In the genomic region with DNA sequence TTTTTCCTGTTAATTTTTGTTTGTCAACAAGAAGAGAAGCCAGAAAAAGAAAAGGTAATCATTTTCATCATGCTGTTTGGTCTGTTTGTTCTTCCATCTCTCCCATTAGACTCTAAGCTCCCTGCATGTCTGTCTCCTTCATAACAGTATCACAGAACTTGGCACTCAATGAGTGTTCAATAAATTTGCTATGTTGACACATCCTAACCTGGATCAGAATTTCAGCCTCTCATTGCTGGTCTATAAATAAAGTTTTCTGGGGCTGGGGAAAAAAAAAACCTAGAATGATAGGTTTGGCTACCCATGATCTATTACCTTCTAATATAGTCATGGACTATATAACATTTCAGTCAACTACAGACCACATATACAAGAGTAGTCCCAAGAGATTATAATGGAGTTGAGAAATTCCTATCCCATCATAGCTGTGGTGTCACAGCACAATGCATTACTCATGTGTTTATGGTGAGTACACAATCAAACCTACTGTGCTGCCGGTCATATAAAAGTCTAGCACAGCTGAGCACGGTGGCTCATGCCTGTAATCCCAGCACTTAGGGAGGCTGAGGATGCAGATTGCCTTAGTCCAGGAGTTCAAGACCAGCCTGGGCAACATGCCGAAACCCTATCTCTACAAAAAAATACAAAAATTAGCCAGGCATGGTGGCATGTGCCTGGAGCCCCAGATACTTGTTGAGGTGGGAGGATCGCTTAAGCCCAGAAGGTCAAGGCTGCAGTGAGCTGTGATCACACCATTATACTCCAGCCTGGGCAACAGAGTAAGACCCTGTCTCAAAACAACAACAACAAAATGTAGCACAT, we compare ENCODE assay signal across 13 cellular contexts. TPM values are rescaled to one million over a fixed set of nuclear protein-coding genes. Genes with fewer than 3 reads are reported as not detected.
DNase-seq lines count a peak whose midpoint lies in the region; FAIRE-seq and TF ChIP-seq lines count a peak whose summit lies in the region.
"Had no signal": no experiment of that assay in that cellular context is flagged by ENCODE, and none has a peak within 500 bp of the region (broad histone marks: within the 10 kb centered on the region; RNA-seq: fewer than 3 reads in every experiment).

No MANE protein-coding gene starts in this region.

- FAIRE-seq in RCC 7860 (lab: Jason Lieb, UNC), result no peak

- no peak for TF ChIP-seq POLR2A in esophagus muscularis mucosa (IDR thresholded peaks at IDR 0.05; ENCODE audit: low read depth)
- TF ChIP-seq POLR2A in ovary (IDR thresholded peaks at IDR 0.05), result no peak

- H3K9me3 ChIP-seq in colonic mucosa (no peaks in the 10 kb centered on the region), esophagus muscularis mucosa (no peaks in the 10 kb centered on the region), ovary (no peaks in the 10 kb centered on the region)
- H3K9me3 ChIP-seq: thoracic aorta had no signal

- intact Hi-C loops in colonic mucosa (cut with DNase I), result no loop called here
- intact Hi-C loops in esophagus muscularis mucosa (cut with DNase I), result no loop called here
- intact Hi-C loops in ovary (cut with DNase I), result loop anchor here in 1 of 4 donors (10.0 kb wide), 1 partner anchor 72 kb away; no protein-coding TSS in a partner anchor

- no peak for TF ChIP-seq EP300 in esophagus muscularis mucosa (IDR thresholded peaks at IDR 0.05)
- TF ChIP-seq EP300 in ovary (IDR thresholded peaks at IDR 0.05), result no peak

- H3K36me3 ChIP-seq in colonic mucosa (no peaks in the 10 kb centered on the region), esophagus muscularis mucosa (no peaks in the 10 kb centered on the region), ovary (no peaks in the 10 kb centered on the region)
- H3K36me3 ChIP-seq: thoracic aorta had no signal

- H3K4me1 ChIP-seq in colonic mucosa (no peaks in the 10 kb centered on the region), esophagus muscularis mucosa (peaks cover 70 to 84% (median 73%) of the 10 kb centered on the region in 4 donors), ovary (ENCODE audit: insufficient read depth) (peaks cover 11% of the 10 kb centered on the region)

- H3K4me3 ChIP-seq in skeletal muscle cell (ENCODE audit: low read depth, low read length) (no peak overlapping the region), colonic mucosa (no peak overlapping the region), esophagus muscularis mucosa (no peak overlapping the region), ovary (no peak overlapping the region)
- H3K4me3 ChIP-seq: thoracic aorta had no signal

- WGBS in esophagus muscularis mucosa, result 78% methylated on average over 4 of the region's 4 CpGs
- WGBS in ovary, 3 donors, result 63 to 71% (median 68%) methylated on average over 4 of the region's 4 CpGs

- no peak overlapping the region for H3K9ac ChIP-seq in colonic mucosa (ENCODE audit: low read depth in 2 of 2, low read length in 2 of 2)

- TF ChIP-seq CTCF in colonic mucosa (IDR thresholded peaks at IDR 0.05), result no peak
- no peak for TF ChIP-seq CTCF in esophagus muscularis mucosa (IDR thresholded peaks at IDR 0.05)
- TF ChIP-seq CTCF in ovary (IDR thresholded peaks at IDR 0.05), result no peak

- no peaks in the 10 kb centered on the region for H3K27me3 ChIP-seq in colonic mucosa
- H3K27me3 ChIP-seq in esophagus muscularis mucosa, result no peaks in the 10 kb centered on the region
- H3K27me3 ChIP-seq in ovary, result no peaks in the 10 kb centered on the region

- no peak overlapping the region for H3K27ac ChIP-seq in colonic mucosa
- no peak overlapping the region for H3K27ac ChIP-seq in esophagus muscularis mucosa (replicated peaks in 1 of 4)
- H3K27ac ChIP-seq in ovary, result no peak overlapping the region
- H3K27ac ChIP-seq: thoracic aorta had no signal

- peak; percentile 88 for DNase-seq in H4 (ENCODE audit: low spot score)
- DNase-seq in RCC 7860 (ENCODE audit: low spot score), result peak; percentile 46
- DNase-seq in fibroblast of gingiva (ENCODE audit: low read depth), result peak; percentile 92
- peak; percentile 98 for DNase-seq in skeletal muscle cell (ENCODE audit: low read depth)
- DNase-seq in GDM1 (lab: John Stamatoyannopoulos, UW), result no peak
- no peak for DNase-seq in colonic mucosa
- DNase-seq in esophagus muscularis mucosa (ENCODE audit: extremely low spot score), result no peak
- no peak for DNase-seq in ovary
- DNase-seq: activated CD8-positive, alpha-beta memory T cell treated with anti-CD3 and anti-CD28 coated beads, Interleukin-2, amount 10 ng/mL, durations not matched to agents 7 days and 5 days; cerebellar nuclear complex; left cardiac atrium; NCI-H2029 treated with DMSO at 0.1 percent for 48 hours had no signal

RNA-seq across cellular contexts. Expression of a gene that starts 5.9 kb away (rescaled TPM):
- total RNA-seq in H4 (2014; rRNA removed; shearing (Covaris generic)), result 8.1 and 11.5 TPM in 2 replicates
- total RNA-seq in colonic mucosa, result 10 to 100 TPM; 11.9 to 16.2 TPM
- 10 to 100 TPM; 37.1 to 57.2 (median 47.4) TPM for total RNA-seq in esophagus muscularis mucosa
- total RNA-seq in ovary, result 10 to 100 TPM; 23.2 to 60.7 (median 50.9) TPM
- 10 to 100 TPM; 16.0 to 25.8 TPM for polyA plus RNA-seq in ovary

RNA-seq across cellular contexts. Expression of a gene that starts 39.3 kb away (rescaled TPM):
- 3,936 and 4,042 TPM in 2 replicates for total RNA-seq in H4 (2014; rRNA removed; shearing (Covaris generic))
- 1,000 to 10,000 TPM; 1,011 to 1,246 TPM for total RNA-seq in colonic mucosa
- total RNA-seq in esophagus muscularis mucosa, result 1,000 to 10,000 TPM in 3 of 4 donors, 100 to 1,000 TPM in 1; 823 to 3,592 (median 2,534) TPM
- total RNA-seq in ovary, result over 10,000 TPM in 1 of 7 donors, 1,000 to 10,000 TPM in 6; 2,362 to 10,077 (median 2,497) TPM
- 1,000 to 10,000 TPM; 1,945 to 5,240 TPM for polyA plus RNA-seq in ovary

Comparison
In these comparisons a context has a peak if more than half of its experiments do, and no peak if none do; other contexts are left out.
1. DNase-seq: peak in H4 (single experiment), RCC 7860 (single experiment), fibroblast of gingiva (single experiment) and skeletal muscle cell (single experiment); none in GDM1 (single experiment), colonic mucosa (single experiment), esophagus muscularis mucosa (single experiment) and ovary (0 of 5).